In genomic region chrX:4035874-4036273, GRCh38 we compare ENCODE assay signal across 29 cellular contexts.
"Had no signal": no experiment of that assay in that cellular context is flagged by ENCODE, and none has a peak within 500 bp of the region (broad histone marks: within the 10 kb centered on the region; RNA-seq: fewer than 3 reads in every experiment).

No MANE protein-coding gene starts in this region.

- H3K4me3 Mint-ChIP-seq: activated CD4-positive, alpha-beta memory T cell treated with anti-CD3 and anti-CD28 coated beads, Interleukin-2, amount 10 ng/mL, durations not matched to agents 7 days and 5 days; activated CD4-positive, alpha-beta T cell treated with anti-CD3 and anti-CD28 coated beads for 36 hours; activated CD4-positive, alpha-beta T cell treated with anti-CD3 and anti-CD28 coated beads, Interleukin-2, amount 10 ng/mL, durations not matched to agents 7 days and 5 days; activated naive CD8-positive, alpha-beta T cell; activated T-cell treated with anti-CD3 and anti-CD28 coated beads, Interleukin-2, amount 50 U/mL, for 4 hours; activated T-helper 17 cell treated with anti-CD3 and anti-CD28 coated beads, Interleukin-2, amount 50 U/mL, for 72 hours; central memory CD8-positive, alpha-beta T cell; dendritic cell treated with granulocyte-macrophage colony-stimulating factor and Interleukin-4, amounts not matched to agents 40 ng/mL and 50 ng/mL, for 4 days; endodermal cell had no signal

- DNase-seq: activated CD4-positive, alpha-beta memory T cell treated with anti-CD3 and anti-CD28 coated beads, Interleukin-2, amount 10 ng/mL, durations not matched to agents 7 days and 5 days; activated CD4-positive, alpha-beta T cell treated with anti-CD3 and anti-CD28 coated beads for 36 hours; activated CD4-positive, alpha-beta T cell treated with anti-CD3 and anti-CD28 coated beads, Interleukin-2, amount 10 ng/mL, durations not matched to agents 7 days and 5 days; activated CD4-positive, alpha-beta T cell treated with anti-CD3 and anti-CD28 coated beads, Interleukin-2, amount 50 U/mL, for 4 hours; activated CD4-positive, CD25-positive, alpha-beta regulatory T cell; activated CD4-positive, CD25-positive, alpha-beta regulatory T cell treated with anti-CD3 and anti-CD28 coated beads, Interleukin-2, amount 50 U/mL, for 72 hours; activated CD8-positive, alpha-beta memory T cell treated with anti-CD3 and anti-CD28 coated beads for 24 hours; activated effector memory CD4-positive, alpha-beta T cell treated with Interleukin-2 at 50 U/mL for 16 hours; activated gamma-delta T cell treated with Interleukin-2 at 50 U/mL for 16 hours; activated naive CD4-positive, alpha-beta T cell treated with anti-CD3 and anti-CD28 coated beads, Interleukin-2, amount 50 U/mL, for 16 hours; activated naive CD4-positive, alpha-beta T cell treated with Interleukin-2 at 50 U/mL for 16 hours; activated T-cell treated with anti-CD3 and anti-CD28 coated beads, Interleukin-2, amount 50 U/mL, for 4 hours; amniotic stem cell; anterior cingulate cortex; brain microvascular endothelial cell; dorsolateral prefrontal cortex; effector memory CD4-positive, alpha-beta T cell; endodermal cell; foreskin fibroblast; head of caudate nucleus; T-helper 2 cell had no signal

- H3K27ac Mint-ChIP-seq: activated CD4-positive, alpha-beta memory T cell treated with anti-CD3 and anti-CD28 coated beads, Interleukin-2, amount 10 ng/mL, durations not matched to agents 7 days and 5 days; activated CD4-positive, alpha-beta T cell treated with anti-CD3 and anti-CD28 coated beads for 36 hours; activated CD4-positive, alpha-beta T cell treated with anti-CD3 and anti-CD28 coated beads, Interleukin-2, amount 10 ng/mL, durations not matched to agents 7 days and 5 days; activated naive CD8-positive, alpha-beta T cell; activated T-helper 17 cell treated with anti-CD3 and anti-CD28 coated beads, Interleukin-2, amount 50 U/mL, for 72 hours; dendritic cell treated with granulocyte-macrophage colony-stimulating factor and Interleukin-4, amounts not matched to agents 40 ng/mL and 50 ng/mL, for 4 days; endodermal cell had no signal

- H3K36me3 Mint-ChIP-seq: activated naive CD8-positive, alpha-beta T cell had no signal

- H3K27ac ChIP-seq: brain microvascular endothelial cell, coronary artery, dorsolateral prefrontal cortex had no signal

- FAIRE-seq: bronchial epithelial cell, frontal cortex had no signal

- H3K4me1 Mint-ChIP-seq: activated CD4-positive, alpha-beta memory T cell treated with anti-CD3 and anti-CD28 coated beads, Interleukin-2, amount 10 ng/mL, durations not matched to agents 7 days and 5 days; activated CD4-positive, alpha-beta T cell treated with anti-CD3 and anti-CD28 coated beads for 36 hours; activated CD4-positive, alpha-beta T cell treated with anti-CD3 and anti-CD28 coated beads, Interleukin-2, amount 10 ng/mL, durations not matched to agents 7 days and 5 days; activated T-helper 17 cell treated with anti-CD3 and anti-CD28 coated beads, Interleukin-2, amount 50 U/mL, for 72 hours; central memory CD8-positive, alpha-beta T cell; endodermal cell had no signal

- H3K27me3 ChIP-seq: brain microvascular endothelial cell had no signal

- H3K4me3 ChIP-seq: coronary artery, dorsolateral prefrontal cortex had no signal

- H3K36me3 ChIP-seq: brain microvascular endothelial cell had no signal

- H3K9me3 Mint-ChIP-seq: activated CD4-positive, alpha-beta memory T cell treated with anti-CD3 and anti-CD28 coated beads, Interleukin-2, amount 10 ng/mL, durations not matched to agents 7 days and 5 days; activated CD4-positive, alpha-beta T cell treated with anti-CD3 and anti-CD28 coated beads, Interleukin-2, amount 10 ng/mL, durations not matched to agents 7 days and 5 days; activated T-cell treated with anti-CD3 and anti-CD28 coated beads, Interleukin-2, amount 50 U/mL, for 4 hours had no signal

- H3K27me3 Mint-ChIP-seq: activated CD4-positive, alpha-beta memory T cell treated with anti-CD3 and anti-CD28 coated beads, Interleukin-2, amount 10 ng/mL, durations not matched to agents 7 days and 5 days; activated CD4-positive, alpha-beta T cell treated with anti-CD3 and anti-CD28 coated beads for 36 hours; activated CD4-positive, alpha-beta T cell treated with anti-CD3 and anti-CD28 coated beads, Interleukin-2, amount 10 ng/mL, durations not matched to agents 7 days and 5 days; activated naive CD8-positive, alpha-beta T cell; activated T-helper 17 cell treated with anti-CD3 and anti-CD28 coated beads, Interleukin-2, amount 50 U/mL, for 72 hours; central memory CD8-positive, alpha-beta T cell; dendritic cell treated with granulocyte-macrophage colony-stimulating factor and Interleukin-4, amounts not matched to agents 40 ng/mL and 50 ng/mL, for 4 days had no signal

- ATAC-seq: activated CD4-positive, alpha-beta T cell treated with anti-CD3 and anti-CD28 coated beads for 36 hours; activated T-cell treated with anti-CD3 and anti-CD28 coated beads, Interleukin-2, amount 50 U/mL, for 4 hours; activated T-helper 17 cell treated with anti-CD3 and anti-CD28 coated beads, Interleukin-2, amount 50 U/mL, for 72 hours; esophagus mucosa had no signal
